ENCODE assay signal across 1 cellular context in the genomic region with DNA sequence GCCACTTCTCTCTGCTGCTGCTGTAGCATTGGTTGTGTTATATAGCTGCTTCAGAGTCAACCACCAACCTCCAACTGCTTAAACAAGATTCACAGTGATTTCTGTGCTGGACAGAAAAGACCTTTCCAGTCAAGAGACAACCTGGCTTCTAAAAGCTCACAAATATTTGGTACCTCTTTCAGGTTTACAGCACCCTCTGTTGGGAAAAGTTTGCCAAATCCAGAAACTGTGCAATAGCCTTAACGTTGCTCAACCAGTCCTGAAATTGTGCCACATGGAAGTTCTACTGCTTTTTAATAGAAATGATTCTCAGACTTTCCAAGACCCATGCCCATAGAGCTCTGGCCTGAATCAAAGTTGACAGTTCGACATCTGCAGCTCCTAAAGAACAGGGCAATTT.
TF ChIP-seq lines count a peak whose summit lies in the region.

No MANE protein-coding gene starts in this region.

TF ChIP-seq in GM23338, 12 proteins besides CTCF, POLR2A, EP300 and RAD21 (continued from another document):
- TF ChIP-seq, protein P1, sequence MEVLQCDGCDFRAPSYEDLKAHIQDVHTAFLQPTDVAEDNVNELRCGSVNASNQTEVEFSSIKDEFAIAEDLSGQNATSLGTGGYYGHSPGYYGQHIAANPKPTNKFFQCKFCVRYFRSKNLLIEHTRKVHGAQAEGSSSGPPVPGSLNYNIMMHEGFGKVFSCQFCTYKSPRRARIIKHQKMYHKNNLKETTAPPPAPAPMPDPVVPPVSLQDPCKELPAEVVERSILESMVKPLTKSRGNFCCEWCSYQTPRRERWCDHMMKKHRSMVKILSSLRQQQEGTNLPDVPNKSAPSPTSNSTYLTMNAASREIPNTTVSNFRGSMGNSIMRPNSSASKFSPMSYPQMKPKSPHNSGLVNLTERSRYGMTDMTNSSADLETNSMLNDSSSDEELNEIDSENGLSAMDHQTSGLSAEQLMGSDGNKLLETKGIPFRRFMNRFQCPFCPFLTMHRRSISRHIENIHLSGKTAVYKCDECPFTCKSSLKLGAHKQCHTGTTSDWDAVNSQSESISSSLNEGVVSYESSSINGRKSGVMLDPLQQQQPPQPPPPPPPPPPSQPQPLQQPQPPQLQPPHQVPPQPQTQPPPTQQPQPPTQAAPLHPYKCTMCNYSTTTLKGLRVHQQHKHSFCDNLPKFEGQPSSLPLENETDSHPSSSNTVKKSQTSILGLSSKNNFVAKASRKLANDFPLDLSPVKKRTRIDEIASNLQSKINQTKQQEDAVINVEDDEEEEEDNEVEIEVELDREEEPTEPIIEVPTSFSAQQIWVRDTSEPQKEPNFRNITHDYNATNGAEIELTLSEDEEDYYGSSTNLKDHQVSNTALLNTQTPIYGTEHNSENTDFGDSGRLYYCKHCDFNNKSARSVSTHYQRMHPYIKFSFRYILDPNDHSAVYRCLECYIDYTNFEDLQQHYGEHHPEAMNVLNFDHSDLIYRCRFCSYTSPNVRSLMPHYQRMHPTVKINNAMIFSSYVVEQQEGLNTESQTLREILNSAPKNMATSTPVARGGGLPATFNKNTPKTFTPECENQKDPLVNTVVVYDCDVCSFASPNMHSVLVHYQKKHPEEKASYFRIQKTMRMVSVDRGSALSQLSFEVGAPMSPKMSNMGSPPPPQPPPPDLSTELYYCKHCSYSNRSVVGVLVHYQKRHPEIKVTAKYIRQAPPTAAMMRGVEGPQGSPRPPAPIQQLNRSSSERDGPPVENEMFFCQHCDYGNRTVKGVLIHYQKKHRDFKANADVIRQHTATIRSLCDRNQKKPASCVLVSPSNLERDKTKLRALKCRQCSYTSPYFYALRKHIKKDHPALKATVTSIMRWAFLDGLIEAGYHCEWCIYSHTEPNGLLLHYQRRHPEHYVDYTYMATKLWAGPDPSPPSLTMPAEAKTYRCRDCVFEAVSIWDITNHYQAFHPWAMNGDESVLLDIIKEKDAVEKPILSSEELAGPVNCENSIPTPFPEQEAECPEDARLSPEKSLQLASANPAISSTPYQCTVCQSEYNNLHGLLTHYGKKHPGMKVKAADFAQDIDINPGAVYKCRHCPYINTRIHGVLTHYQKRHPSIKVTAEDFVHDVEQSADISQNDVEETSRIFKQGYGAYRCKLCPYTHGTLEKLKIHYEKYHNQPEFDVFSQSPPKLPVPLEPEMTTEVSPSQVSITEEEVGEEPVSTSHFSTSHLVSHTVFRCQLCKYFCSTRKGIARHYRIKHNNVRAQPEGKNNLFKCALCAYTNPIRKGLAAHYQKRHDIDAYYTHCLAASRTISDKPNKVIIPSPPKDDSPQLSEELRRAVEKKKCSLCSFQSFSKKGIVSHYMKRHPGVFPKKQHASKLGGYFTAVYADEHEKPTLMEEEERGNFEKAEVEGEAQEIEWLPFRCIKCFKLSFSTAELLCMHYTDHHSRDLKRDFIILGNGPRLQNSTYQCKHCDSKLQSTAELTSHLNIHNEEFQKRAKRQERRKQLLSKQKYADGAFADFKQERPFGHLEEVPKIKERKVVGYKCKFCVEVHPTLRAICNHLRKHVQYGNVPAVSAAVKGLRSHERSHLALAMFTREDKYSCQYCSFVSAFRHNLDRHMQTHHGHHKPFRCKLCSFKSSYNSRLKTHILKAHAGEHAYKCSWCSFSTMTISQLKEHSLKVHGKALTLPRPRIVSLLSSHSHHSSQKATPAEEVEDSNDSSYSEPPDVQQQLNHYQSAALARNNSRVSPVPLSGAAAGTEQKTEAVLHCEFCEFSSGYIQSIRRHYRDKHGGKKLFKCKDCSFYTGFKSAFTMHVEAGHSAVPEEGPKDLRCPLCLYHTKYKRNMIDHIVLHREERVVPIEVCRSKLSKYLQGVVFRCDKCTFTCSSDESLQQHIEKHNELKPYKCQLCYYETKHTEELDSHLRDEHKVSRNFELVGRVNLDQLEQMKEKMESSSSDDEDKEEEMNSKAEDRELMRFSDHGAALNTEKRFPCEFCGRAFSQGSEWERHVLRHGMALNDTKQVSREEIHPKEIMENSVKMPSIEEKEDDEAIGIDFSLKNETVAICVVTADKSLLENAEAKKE (CRISPR knock-in tag; IDR thresholded peaks at IDR 0.05): no peak
- TF ChIP-seq POLR2AphosphoS5 (IDR thresholded peaks at IDR 0.05; ENCODE audit: low read depth): no peak
- TF ChIP-seq, protein P2, sequence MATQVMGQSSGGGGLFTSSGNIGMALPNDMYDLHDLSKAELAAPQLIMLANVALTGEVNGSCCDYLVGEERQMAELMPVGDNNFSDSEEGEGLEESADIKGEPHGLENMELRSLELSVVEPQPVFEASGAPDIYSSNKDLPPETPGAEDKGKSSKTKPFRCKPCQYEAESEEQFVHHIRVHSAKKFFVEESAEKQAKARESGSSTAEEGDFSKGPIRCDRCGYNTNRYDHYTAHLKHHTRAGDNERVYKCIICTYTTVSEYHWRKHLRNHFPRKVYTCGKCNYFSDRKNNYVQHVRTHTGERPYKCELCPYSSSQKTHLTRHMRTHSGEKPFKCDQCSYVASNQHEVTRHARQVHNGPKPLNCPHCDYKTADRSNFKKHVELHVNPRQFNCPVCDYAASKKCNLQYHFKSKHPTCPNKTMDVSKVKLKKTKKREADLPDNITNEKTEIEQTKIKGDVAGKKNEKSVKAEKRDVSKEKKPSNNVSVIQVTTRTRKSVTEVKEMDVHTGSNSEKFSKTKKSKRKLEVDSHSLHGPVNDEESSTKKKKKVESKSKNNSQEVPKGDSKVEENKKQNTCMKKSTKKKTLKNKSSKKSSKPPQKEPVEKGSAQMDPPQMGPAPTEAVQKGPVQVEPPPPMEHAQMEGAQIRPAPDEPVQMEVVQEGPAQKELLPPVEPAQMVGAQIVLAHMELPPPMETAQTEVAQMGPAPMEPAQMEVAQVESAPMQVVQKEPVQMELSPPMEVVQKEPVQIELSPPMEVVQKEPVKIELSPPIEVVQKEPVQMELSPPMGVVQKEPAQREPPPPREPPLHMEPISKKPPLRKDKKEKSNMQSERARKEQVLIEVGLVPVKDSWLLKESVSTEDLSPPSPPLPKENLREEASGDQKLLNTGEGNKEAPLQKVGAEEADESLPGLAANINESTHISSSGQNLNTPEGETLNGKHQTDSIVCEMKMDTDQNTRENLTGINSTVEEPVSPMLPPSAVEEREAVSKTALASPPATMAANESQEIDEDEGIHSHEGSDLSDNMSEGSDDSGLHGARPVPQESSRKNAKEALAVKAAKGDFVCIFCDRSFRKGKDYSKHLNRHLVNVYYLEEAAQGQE (IDR thresholded peaks at IDR 0.05; ENCODE audit: unreplicated experiment): no peak
- no peak for TF ChIP-seq JUNB (IDR thresholded peaks at IDR 0.05; ENCODE audit: unreplicated experiment)
